Comparison of ENCODE assay signal across 24 cellular contexts in the genomic region with DNA sequence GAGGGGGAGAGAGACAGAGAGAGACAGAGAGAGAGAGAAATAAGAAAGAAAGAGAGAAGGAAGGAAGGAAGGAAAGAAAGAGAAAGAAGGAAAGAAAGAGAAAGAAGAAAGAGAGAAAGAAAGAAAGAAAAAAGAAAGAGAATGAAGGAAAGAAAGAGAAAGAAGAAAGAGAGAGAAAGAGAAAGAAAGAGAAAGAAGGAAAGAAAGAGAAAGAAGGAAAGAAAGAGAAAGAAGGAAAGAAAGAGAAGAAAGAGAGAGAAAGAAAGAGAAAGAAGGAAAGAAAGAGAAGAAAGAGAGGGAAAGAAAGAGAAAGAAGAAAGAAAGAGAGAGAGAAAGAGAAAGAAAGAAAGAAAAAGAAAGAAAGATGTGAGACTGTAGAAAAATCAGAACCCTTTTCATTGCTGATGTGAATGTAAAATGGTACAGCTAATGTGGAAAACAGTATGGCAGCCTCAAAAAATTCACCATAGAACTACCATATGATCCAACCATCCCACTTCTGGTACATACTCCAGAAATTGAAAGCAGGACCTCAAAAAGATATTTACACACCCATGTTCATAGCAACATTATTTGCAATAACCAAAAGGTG.
"Had no signal": no experiment of that assay in that cellular context is flagged by ENCODE, and none has a peak within 500 bp of the region (broad histone marks: within the 10 kb centered on the region; RNA-seq: fewer than 3 reads in every experiment).

No MANE protein-coding gene starts in this region.

- H3K27ac ChIP-seq: hepatocyte, left ventricle myocardium inferior, ovary, prostate gland, sigmoid colon, spleen, tibial nerve, uterus had no signal

- H3K4me3 Mint-ChIP-seq: mesothelial cell of epicardium; natural killer cell; nephron progenitor cell; stimulated activated effector memory CD8-positive, alpha-beta T cell treated with anti-CD3 and anti-CD28 coated beads, Interleukin-12 subunit alpha, Interleukin-12 subunit beta, amount 100 ng/mL, for 72 hours; stimulated activated naive CD8-positive, alpha-beta T cell treated with anti-CD3 and anti-CD28 coated beads, Interleukin-15, amount 100 ng/mL, for 72 hours; type B pancreatic cell had no signal

- FAIRE-seq: small intestine had no signal

- H3K27ac Mint-ChIP-seq: mesothelial cell of epicardium; natural killer cell; nephron progenitor cell; stimulated activated effector memory CD8-positive, alpha-beta T cell treated with anti-CD3 and anti-CD28 coated beads, Interleukin-12 subunit alpha, Interleukin-12 subunit beta, amount 100 ng/mL, for 72 hours; type B pancreatic cell had no signal

- H3K4me3 ChIP-seq: hepatocyte, left ventricle myocardium inferior, lung, ovary, prostate gland, sigmoid colon, spleen, tibial nerve, uterus had no signal

- H3K9me3 ChIP-seq: left ventricle myocardium inferior, ovary, prostate gland, sigmoid colon, spleen, tibial nerve, uterus had no signal

- H3K27me3 ChIP-seq: ovary, sigmoid colon, tibial nerve, uterus had no signal

- ATAC-seq: natural killer cell; right cardiac atrium; stimulated activated effector memory CD8-positive, alpha-beta T cell treated with anti-CD3 and anti-CD28 coated beads, Interleukin-12 subunit alpha, Interleukin-12 subunit beta, amount 100 ng/mL, for 72 hours; stimulated activated naive CD8-positive, alpha-beta T cell treated with anti-CD3 and anti-CD28 coated beads, Interleukin-15, amount 100 ng/mL, for 72 hours had no signal

- H3K4me1 Mint-ChIP-seq: naive B cell; natural killer cell; stimulated activated effector memory CD8-positive, alpha-beta T cell treated with anti-CD3 and anti-CD28 coated beads, Interleukin-12 subunit alpha, Interleukin-12 subunit beta, amount 100 ng/mL, for 72 hours; stimulated activated naive CD8-positive, alpha-beta T cell treated with anti-CD3 and anti-CD28 coated beads, Interleukin-15, amount 100 ng/mL, for 72 hours had no signal

- H3K9me3 Mint-ChIP-seq: mesothelial cell of epicardium; nephron progenitor cell; stimulated activated naive CD8-positive, alpha-beta T cell treated with anti-CD3 and anti-CD28 coated beads, Interleukin-15, amount 100 ng/mL, for 72 hours; type B pancreatic cell had no signal

- H3K36me3 Mint-ChIP-seq: mesothelial cell of epicardium; naive B cell; natural killer cell; stimulated activated effector memory CD8-positive, alpha-beta T cell treated with anti-CD3 and anti-CD28 coated beads, Interleukin-12 subunit alpha, Interleukin-12 subunit beta, amount 100 ng/mL, for 72 hours; type B pancreatic cell had no signal

- H3K4me2 ChIP-seq: hepatocyte had no signal

- H3K79me2 ChIP-seq: hepatocyte had no signal

- H2AFZ ChIP-seq: hepatocyte had no signal

- H3K36me3 ChIP-seq: left ventricle myocardium inferior, ovary, prostate gland, sigmoid colon, spleen, tibial nerve, uterus had no signal

- H3K4me1 ChIP-seq: prostate gland, sigmoid colon, spleen, tibial nerve, uterus had no signal

- DNase-seq: islet precursor cell; left ventricle myocardium inferior; mesendoderm; naive B cell; natural killer cell; nephron progenitor cell; ovary; retina; right cardiac atrium; sigmoid colon; small intestine; spleen; stimulated activated CD4-positive, alpha-beta T cell treated with anti-CD3 and anti-CD28 coated beads, Interleukin-4, amount 100 ng/mL, for 24 hours; stimulated activated naive CD4-positive, alpha-beta T cell treated with Interleukin-2 at 50 U/mL for 16 hours; stimulated activated naive CD8-positive, alpha-beta T cell treated with anti-CD3 and anti-CD28 coated beads, Interleukin-15, amount 100 ng/mL, for 72 hours; substantia nigra; uterus had no signal
